Comparison of ENCODE assay signal across 7 cellular contexts in genomic region chr7:88218836-88219605, GRCh38. TPM values are rescaled to one million over a fixed set of nuclear protein-coding genes. Genes with fewer than 3 reads are reported as not detected.
A peak's percentile ranks its signal among the peaks of the same experiment; 100 is the strongest.
DNase-seq lines count a peak whose midpoint lies in the region; FAIRE-seq and TF ChIP-seq lines count a peak whose summit lies in the region.

No MANE protein-coding gene starts in this region.

- H3K27me3 Mint-ChIP-seq in T-helper 1 cell treated with Interleukin-12 subunit alpha and Interleukin-12 subunit beta and Interleukin-4 antibody, amounts not matched to agents 30 μg/mL and 1 μg/mL, for 36 hours (ENCODE audit: low read depth), result no peaks in the 10 kb centered on the region

- H3K9me3 Mint-ChIP-seq in T-helper 1 cell treated with Interleukin-12 subunit alpha and Interleukin-12 subunit beta and Interleukin-4 antibody, amounts not matched to agents 30 μg/mL and 1 μg/mL, for 36 hours, result no peaks in the 10 kb centered on the region

- H3K27ac Mint-ChIP-seq in T-helper 1 cell treated with Interleukin-12 subunit alpha and Interleukin-12 subunit beta and Interleukin-4 antibody, amounts not matched to agents 30 μg/mL and 1 μg/mL, for 36 hours, result peak overlapping the region; percentile 91

- peak overlapping the region; percentile 87 for H3K4me3 ChIP-seq in H7 (ENCODE audit: insufficient read depth, low read depth, low read length)
- peak overlapping the region; percentile 80 for H3K4me3 ChIP-seq in LNCaP clone FGC (ENCODE audit: low read depth, low read length)
- H3K4me3 ChIP-seq in bronchial epithelial cell (ENCODE audit: low read depth, low read length), result peak overlapping the region; percentile 97
- H3K4me3 ChIP-seq in skin epidermis, result peak overlapping the region; percentile 76 to 95 (median 83)

- peak overlapping the region; percentile 92 for H3K4me3 Mint-ChIP-seq in T-helper 1 cell treated with Interleukin-12 subunit alpha and Interleukin-12 subunit beta and Interleukin-4 antibody, amounts not matched to agents 30 μg/mL and 1 μg/mL, for 36 hours

- H3K4me1 Mint-ChIP-seq in T-helper 1 cell treated with Interleukin-12 subunit alpha and Interleukin-12 subunit beta and Interleukin-4 antibody, amounts not matched to agents 30 μg/mL and 1 μg/mL, for 36 hours (ENCODE audit: low read depth), result peaks cover 25% of the 10 kb centered on the region

- H3K27ac ChIP-seq in skin epidermis, result peak overlapping the region in 20 of 21 experiments; percentile 50 to 98 (median 94)

- peaks cover 13% of the 10 kb centered on the region for H3K36me3 Mint-ChIP-seq in T-helper 1 cell treated with Interleukin-12 subunit alpha and Interleukin-12 subunit beta and Interleukin-4 antibody, amounts not matched to agents 30 μg/mL and 1 μg/mL, for 36 hours (ENCODE audit: low read depth)

- TF ChIP-seq POLR2A in GM12892 (IDR thresholded peaks at IDR 0.05; ENCODE audit: low read depth, low read length), result peak; percentile 63

- no peak for TF ChIP-seq CTCF in LNCaP clone FGC (IDR thresholded peaks at IDR 0.05; ENCODE audit: control insufficient read depth, extremely low read depth, insufficient read depth)
- TF ChIP-seq CTCF in bronchial epithelial cell (IDR thresholded peaks at IDR 0.05; ENCODE audit: insufficient read depth, low read length, severe bottlenecking), result no peak

- FAIRE-seq in GM12892 (lab: Jason Lieb, UNC), result peak; percentile 70
- no peak for FAIRE-seq in bronchial epithelial cell (lab: Jason Lieb, UNC)

- DNase-seq in GM12892 (ENCODE audit: insufficient read length), result no peak
- peak; percentile 46 for DNase-seq in H7
- DNase-seq in LNCaP clone FGC (ENCODE audit: low read depth), result no peak
- DNase-seq in bronchial epithelial cell (ENCODE audit: low read depth), result peak; percentile 50
- peak; percentile 48 for DNase-seq in iPS-NIHi7 (ENCODE audit: extremely low spot score)

- H3K27me3 ChIP-seq in H7 (ENCODE audit: control insufficient read depth, insufficient read depth, low read length) (no peaks in the 10 kb centered on the region), bronchial epithelial cell (ENCODE audit: control insufficient read depth, insufficient read depth, low read length) (no peaks in the 10 kb centered on the region)

- H3K36me3 ChIP-seq in H7 (replicated peaks; ENCODE audit: control insufficient read depth, insufficient read depth, low read length) (peaks cover 3% of the 10 kb centered on the region), bronchial epithelial cell (ENCODE audit: control insufficient read depth, insufficient read depth, low read length) (peaks cover 7% of the 10 kb centered on the region)

RNA-seq across cellular contexts. Expression of gene SRI, which starts 0.8 kb away (rescaled TPM):
- 239 TPM for polyA plus RNA-seq in GM12892 (2012; ENCODE audit: missing spikeins)
- total RNA-seq in H7 (2014; rRNA removed; shearing (Covaris generic)), result 87.1 and 95.8 TPM in 2 replicates
- 106 and 114 TPM in 2 replicates for total RNA-seq in bronchial epithelial cell

Comparison
In these comparisons a context has a peak if more than half of its experiments do, and no peak if none do; other contexts are left out.
1. DNase-seq: peak in H7 (single experiment), bronchial epithelial cell (single experiment) and iPS-NIHi7 (single experiment); none in GM12892 (single experiment) and LNCaP clone FGC (single experiment).
2. Peak in every context shown above with its lines, with median percentiles within 50 percentile points of each other: H3K4me3 ChIP-seq.